23 cellular contexts compared by ENCODE assay signal in genomic region chr22:44630826-44631225, GRCh38.
"Had no signal": no experiment of that assay in that cellular context is flagged by ENCODE, and none has a peak within 500 bp of the region (broad histone marks: within the 10 kb centered on the region; RNA-seq: fewer than 3 reads in every experiment).

No MANE protein-coding gene starts in this region.

- H3K27ac ChIP-seq: SJSA1, SK-N-MC had no signal

- DNase-seq: IMR-90, Karpas-422, KG1, MG63, NCI-H1092, NCI-H1105 treated with DMSO at 0.1 percent for 48 hours, NCI-H1417 treated with DMSO at 0.1 percent for 48 hours, NCI-H146, NCI-H1694 treated with DMSO at 0.1 percent for 48 hours, NCI-H2029, NCI-H2081 treated with DMSO at 0.1 percent for 48 hours, NCI-H2171, NCI-H226, NCI-H446, NCI-H510A, NCI-H524 treated with DMSO at 0.1 percent for 48 hours, NCI-H69, NCI-H774, Right ventricle myocardium superior, SIG-M5 had no signal

- ATAC-seq: HepG2 had no signal

- H3K27me3 ChIP-seq: MG63, SJSA1 had no signal

- H3K9me3 ChIP-seq: MG63, SJSA1 had no signal

- H3K4me3 ChIP-seq: MG63, SJSA1, SK-N-MC had no signal

- H3K36me3 ChIP-seq: MG63, SJSA1 had no signal

- H3K4me1 ChIP-seq: SJSA1 had no signal
